Comparison of ENCODE assay signal across 12 cellular contexts in genomic region chr9:129331772-129332512, GRCh38.
A peak's percentile ranks its signal among the peaks of the same experiment; 100 is the strongest.
DNase-seq lines count a peak whose midpoint lies in the region; ATAC-seq and TF ChIP-seq lines count a peak whose summit lies in the region.
"Had no signal": no experiment of that assay in that cellular context is flagged by ENCODE, and none has a peak within 500 bp of the region (broad histone marks: within the 10 kb centered on the region; RNA-seq: fewer than 3 reads in every experiment).

No MANE protein-coding gene starts in this region.

- no peak overlapping the region for H4K8ac ChIP-seq in mesendoderm (ENCODE audit: low read depth, low read length)

- no peak overlapping the region for H2AFZ ChIP-seq in SK-N-SH (ENCODE audit: low read depth)

- TF ChIP-seq CTCF in SK-N-SH (IDR thresholded peaks at IDR 0.05) (no peak), coronary artery (IDR thresholded peaks at IDR 0.05) (no peak), type B pancreatic cell (conservative IDR thresholded peaks at IDR 0.05) (no peak)

- H3K27me3 ChIP-seq in SK-N-SH (ENCODE audit: insufficient read depth) = no peaks in the 10 kb centered on the region
- no peaks in the 10 kb centered on the region for H3K27me3 ChIP-seq in mesendoderm (ENCODE audit: insufficient read depth, low read length, poor library complexity)

- H3K4me3 ChIP-seq in SK-N-SH (ENCODE audit: low read depth in 2 of 2, low read length in 1 of 2) (no peak overlapping the region), coronary artery (no peak overlapping the region), mesendoderm (ENCODE audit: low read length) (no peak overlapping the region)

- H3K9me3 ChIP-seq in SK-N-SH = no peaks in the 10 kb centered on the region

- H3K56ac ChIP-seq in mesendoderm (ENCODE audit: low read length) = peak overlapping the region; percentile 60

- no peaks in the 10 kb centered on the region for H3K27me3 Mint-ChIP-seq in type B pancreatic cell

- H3K9me3 Mint-ChIP-seq in type B pancreatic cell = peaks cover 10% of the 10 kb centered on the region

- H3K18ac ChIP-seq in mesendoderm (ENCODE audit: low read length) = peak overlapping the region; percentile 71

- peaks cover 32% of the 10 kb centered on the region for H3F3A ChIP-seq in SK-N-SH (replicated peaks; ENCODE audit: insufficient read depth)

- H3K36me3 Mint-ChIP-seq in type B pancreatic cell = no peaks in the 10 kb centered on the region
- H3K36me3 Mint-ChIP-seq: stimulated activated memory B cell treated with anti-CD40 and anti-IgM and Interleukin-4, amounts not matched to agents 10 μg/mL and 1 μg/mL and 100 μg/mL, for 72 hours had no signal

- peaks cover 44% of the 10 kb centered on the region for H3K4me1 Mint-ChIP-seq in type B pancreatic cell (ENCODE audit: unreplicated experiment)

- TF ChIP-seq EP300 in SK-N-SH (IDR thresholded peaks at IDR 0.05; ENCODE audit: borderline replicate concordance in 1 of 2, low read depth in 1 of 2, low read length in 1 of 2) = no peak

- no peak overlapping the region for H3K4me2 ChIP-seq in SK-N-SH
- H3K4me2 ChIP-seq in mesendoderm (ENCODE audit: low read length) = no peak overlapping the region

- no peak overlapping the region for H2BK120ac ChIP-seq in mesendoderm (ENCODE audit: low read depth, low read length)

- H3K4me1 ChIP-seq in SK-N-SH (ENCODE audit: control insufficient read depth in 1 of 2, insufficient read depth in 2 of 2, low read depth in 1 of 2, low read length in 1 of 2) (peaks cover 21 to 23% of the 10 kb centered on the region in 2 experiments; a peak in 3 of 4 replicates), mesendoderm (ENCODE audit: control insufficient read depth, low read depth, low read length) (peaks cover 16% of the 10 kb centered on the region)

- no peaks in the 10 kb centered on the region for H3K9me2 ChIP-seq in SK-N-SH

- H3K79me1 ChIP-seq in mesendoderm (ENCODE audit: low read length) = no peaks in the 10 kb centered on the region

- no peak overlapping the region for H3K9ac ChIP-seq in SK-N-SH
- H3K9ac ChIP-seq in mesendoderm (ENCODE audit: low read length) = no peak overlapping the region

- 97% methylated on average over 11 of the region's 13 CpGs for WGBS in SK-N-SH (ENCODE audit: low lambda C conversion rate)
- WGBS in mesendoderm (ENCODE audit: extremely low coverage, insufficient coverage, low lambda C conversion rate) = no CpG with 5 or more reads among the region's 13 CpGs

- H2AK5ac ChIP-seq in mesendoderm (ENCODE audit: low read length) = peak overlapping the region; percentile 45

- H3K79me2 ChIP-seq in SK-N-SH (ENCODE audit: insufficient read depth) (no peaks in the 10 kb centered on the region), mesendoderm (ENCODE audit: control insufficient read depth, insufficient read depth, low read length) (no peaks in the 10 kb centered on the region)

- peak overlapping the region; percentile 33 to 54 for H3K27ac ChIP-seq in SK-N-SH (ENCODE audit: low read depth in 2 of 2, low read length in 1 of 2)
- peak overlapping the region; percentile 17 to 84 for H3K27ac ChIP-seq in coronary artery
- no peak overlapping the region for H3K27ac ChIP-seq in mesendoderm (ENCODE audit: low read depth, low read length)
- H3K27ac ChIP-seq: HL-60 had no signal

- TF ChIP-seq RAD21 in SK-N-SH (IDR thresholded peaks at IDR 0.05; ENCODE audit: low read length) = no peak

- peak overlapping the region; percentile 91 for H3K27ac Mint-ChIP-seq in type B pancreatic cell
- H3K27ac Mint-ChIP-seq: stimulated activated memory B cell treated with anti-CD40 and anti-IgM and Interleukin-4, amounts not matched to agents 10 μg/mL and 1 μg/mL and 100 μg/mL, for 72 hours had no signal

- H4K20me1 ChIP-seq in SK-N-SH (ENCODE audit: insufficient read depth) = no peaks in the 10 kb centered on the region

- peak overlapping the region; percentile 86 for H2BK15ac ChIP-seq in mesendoderm (replicated peaks; ENCODE audit: low read depth)

- POLR2A ChIA-PET in SK-N-SH (lab: Yijun Ruan, JAX) = interaction anchor here (0.6 to 1.4 kb wide), 2 partner anchors 11 to 265 kb away, joined by 3 to 4 read pairs; no protein-coding TSS in a partner anchor

- peak overlapping the region; percentile 30 for H2BK5ac ChIP-seq in mesendoderm (ENCODE audit: low read length)

- peak overlapping the region; percentile 57 for H3K4me3 Mint-ChIP-seq in type B pancreatic cell
- H3K4me3 Mint-ChIP-seq: stimulated activated memory B cell treated with anti-CD40 and anti-IgM and Interleukin-4, amounts not matched to agents 10 μg/mL and 1 μg/mL and 100 μg/mL, for 72 hours had no signal

- no peak for DNase-seq in SK-N-SH
- DNase-seq in coronary artery (ENCODE audit: low spot score) = no peak
- peak; percentile 47 for DNase-seq in mesendoderm
- no peak for DNase-seq in type B pancreatic cell (ENCODE audit: extremely low spot score, unreplicated experiment)
- DNase-seq in NCI-H748 treated with DMSO at 0.1 percent for 48 hours (lab: John Stamatoyannopoulos, UW) = no peak
- DNase-seq in stimulated activated CD8-positive, alpha-beta memory T cell treated with anti-CD3 and anti-CD28 coated beads, Interleukin-4, amount 100 ng/mL, for 48 hours = no peak
- DNase-seq: erythroblast, MV-4-11 had no signal

- CTCF ChIA-PET in SK-N-SH (lab: Yijun Ruan, JAX) = interaction anchor here (0.8 to 1.2 kb wide), 4 partner anchors 10 to 157 kb away, joined by 3 to 4 read pairs (median 4); no protein-coding TSS in a partner anchor

- ATAC-seq in SK-N-SH treated with all-trans-retinoic acid at 6 μM for 48 hours (no peak), GM18861 (IDR thresholded peaks at IDR 0.05; ENCODE audit: unreplicated experiment) (no peak)
- ATAC-seq: stimulated activated memory B cell treated with anti-CD40 and anti-IgM and Interleukin-4, amounts not matched to agents 10 μg/mL and 1 μg/mL and 100 μg/mL, for 72 hours had no signal

- no peak overlapping the region for H4K5ac ChIP-seq in mesendoderm (ENCODE audit: low read length)

- H3K36me3 ChIP-seq in SK-N-SH (replicated peaks in 1 of 2; ENCODE audit: control insufficient read depth in 1 of 2, insufficient read depth in 2 of 2, low read length in 1 of 2) (no peaks in the 10 kb centered on the region), mesendoderm (ENCODE audit: control insufficient read depth, insufficient read depth, low read length) (no peaks in the 10 kb centered on the region)

- no peak overlapping the region for H3K23ac ChIP-seq in mesendoderm (ENCODE audit: low read length)

- peak overlapping the region; percentile 75 for H3K4ac ChIP-seq in mesendoderm (ENCODE audit: low read depth, low read length)

TF ChIP-seq in SK-N-SH, 30 proteins besides CTCF, POLR2A, EP300 and RAD21 (continues in another document):
- no peak for TF ChIP-seq RCOR1 (IDR thresholded peaks at IDR 0.05; ENCODE audit: low read length)
- no peak for TF ChIP-seq FOXJ3 (CRISPR knock-in tag; IDR thresholded peaks at IDR 0.05)
- TF ChIP-seq SIN3A (IDR thresholded peaks at IDR 0.05; ENCODE audit: borderline replicate concordance, low read depth, low read length) = no peak
- no peak for TF ChIP-seq GATA2 (CRISPR knock-in tag; IDR thresholded peaks at IDR 0.05)
- TF ChIP-seq FOSL2 (IDR thresholded peaks at IDR 0.05; ENCODE audit: borderline replicate concordance, low read depth) = no peak

TF ChIP-seq in SK-N-SH treated with all-trans-retinoic acid at 6 μM for 48 hours, 23 proteins besides CTCF, POLR2A, EP300 and RAD21 (continues in another document):
- TF ChIP-seq ZNF565 (CRISPR knock-in tag; conservative IDR thresholded peaks at IDR 0.05; ENCODE audit: low read depth) = no peak
- TF ChIP-seq OSR1 (CRISPR knock-in tag; IDR thresholded peaks at IDR 0.05) = no peak
- no peak for TF ChIP-seq TSHZ2 (CRISPR knock-in tag; IDR thresholded peaks at IDR 0.05)
- no peak for TF ChIP-seq CREB5 (CRISPR knock-in tag; IDR thresholded peaks at IDR 0.05; ENCODE audit: low read depth)
- no peak for TF ChIP-seq ESRRG (CRISPR knock-in tag; IDR thresholded peaks at IDR 0.05)
- no peak for TF ChIP-seq ARNTL (CRISPR knock-in tag; IDR thresholded peaks at IDR 0.05; ENCODE audit: borderline replicate concordance, low read depth)
- no peak for TF ChIP-seq TCF4 (CRISPR knock-in tag; IDR thresholded peaks at IDR 0.05; ENCODE audit: borderline replicate concordance)
- TF ChIP-seq ZC3H10 (CRISPR knock-in tag; IDR thresholded peaks at IDR 0.05) = no peak
